ENCODE assay signal across 28 cellular contexts in genomic region chr20:13685623-13686022, GRCh38.
"Had no signal": no experiment of that assay in that cellular context is flagged by ENCODE, and none has a peak within 500 bp of the region (broad histone marks: within the 10 kb centered on the region; RNA-seq: fewer than 3 reads in every experiment).

No MANE protein-coding gene starts in this region.

- ATAC-seq: effector memory CD8-positive, alpha-beta T cell; heart right ventricle; left ventricle myocardium superior; lower lobe of right lung; psoas muscle; right cardiac atrium had no signal

- H3K36me3 ChIP-seq: esophagus squamous epithelium, heart right ventricle, lower lobe of right lung, ovary, spleen, stomach, thyroid gland, vagina had no signal

- H3K27ac ChIP-seq: coronary artery, esophagus squamous epithelium, heart right ventricle, lower lobe of right lung, ovary, psoas muscle, skin epidermis, stomach, thyroid gland, vagina had no signal

- H3K9me3 ChIP-seq: esophagus squamous epithelium, heart right ventricle, lower lobe of right lung, ovary, psoas muscle, spleen, stomach, thyroid gland, vagina had no signal

- H3K4me1 ChIP-seq: esophagus squamous epithelium, heart right ventricle, lower lobe of right lung, psoas muscle, stomach, thyroid gland, vagina had no signal

- DNase-seq: effector memory CD8-positive, alpha-beta T cell; erythroblast; esophagus squamous epithelium; foreskin melanocyte; glutamatergic neuron; heart right ventricle; hippocampal formation; immature natural killer cell; islet precursor cell; kidney glomerular epithelial cell; left ventricle myocardium superior; lower lobe of right lung; nephron progenitor cell; occipital lobe; ovary; posterior cingulate gyrus; psoas muscle; right cardiac atrium; spleen; stimulated activated CD4-positive, alpha-beta T cell treated with anti-CD3 and anti-CD28 coated beads, Interleukin-4, amount 100 ng/mL, for 4 hours; stimulated activated naive CD4-positive, alpha-beta T cell treated with Interleukin-2 at 50 U/mL for 16 hours; stomach; thyroid gland; trophoblast cell had no signal

- H3K9me3 Mint-ChIP-seq: effector memory CD8-positive, alpha-beta T cell; immature natural killer cell; nephron progenitor cell had no signal

- H3K27me3 ChIP-seq: esophagus squamous epithelium, ovary, spleen, stomach, thyroid gland, vagina had no signal

- H3K4me3 ChIP-seq: coronary artery, esophagus squamous epithelium, heart right ventricle, lower lobe of right lung, ovary, psoas muscle, skin epidermis, spleen, stomach, thyroid gland, vagina had no signal

- H3K4me3 Mint-ChIP-seq: effector memory CD8-positive, alpha-beta T cell; immature natural killer cell; nephron progenitor cell had no signal

- H3K27ac Mint-ChIP-seq: effector memory CD8-positive, alpha-beta T cell; nephron progenitor cell had no signal

- FAIRE-seq: endometrium had no signal
